In the genomic region with DNA sequence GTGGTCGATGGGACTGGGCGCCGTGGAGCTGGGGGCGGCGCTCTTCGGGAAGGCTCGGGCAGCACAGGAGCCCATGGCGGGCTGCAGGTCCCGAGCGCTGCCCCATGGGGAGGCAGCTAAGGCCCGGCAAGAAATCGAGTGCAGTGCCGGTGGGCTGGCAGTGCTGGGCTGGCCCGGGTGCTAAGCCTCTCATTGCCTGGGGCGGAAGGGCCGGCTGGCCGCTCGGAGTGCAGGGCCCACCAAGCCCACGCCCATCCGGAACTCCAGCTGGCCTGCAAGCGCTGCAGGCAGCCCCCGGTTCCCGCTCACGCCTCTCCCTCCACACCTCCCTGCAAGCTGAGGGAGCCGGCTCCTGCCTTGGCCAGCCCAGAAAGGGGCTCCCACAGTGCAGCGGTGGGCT, we compare ENCODE assay signal across 24 cellular contexts.
"Had no signal": no experiment of that assay in that cellular context is flagged by ENCODE, and none has a peak within 500 bp of the region (broad histone marks: within the 10 kb centered on the region; RNA-seq: fewer than 3 reads in every experiment).

No MANE protein-coding gene starts in this region.

- DNase-seq: dermis blood vessel endothelial cell; dorsolateral prefrontal cortex; effector CD8-positive, alpha-beta T cell; effector memory CD8-positive, alpha-beta T cell; endodermal cell; erythroblast; esophagus squamous epithelium; foreskin fibroblast; foreskin melanocyte; gastrocnemius medialis; heart left ventricle; hypothalamus; immature natural killer cell; islet precursor cell; left cardiac atrium; left lung; left ventricle myocardium superior; lower lobe of right lung; mesenchymal stem cell; midbrain had no signal

- H2AFZ ChIP-seq: hepatocyte had no signal

- H3K79me2 ChIP-seq: hepatocyte had no signal

- H3K4me2 ChIP-seq: hepatocyte had no signal

- H3K36me3 ChIP-seq: esophagus squamous epithelium, gastrocnemius medialis, heart left ventricle, left lung, lower lobe of right lung had no signal

- H3K4me3 ChIP-seq: coronary artery, dorsolateral prefrontal cortex, esophagus squamous epithelium, gastrocnemius medialis, heart left ventricle, hepatocyte, left lung, lower lobe of right lung had no signal

- H3K27ac ChIP-seq: coronary artery, epithelial cell of prostate, esophagus squamous epithelium, gastrocnemius medialis, heart left ventricle, hepatocyte, left lung, lower lobe of right lung had no signal

- H3K4me1 ChIP-seq: esophagus squamous epithelium, gastrocnemius medialis, left lung, lower lobe of right lung had no signal

- ATAC-seq: effector memory CD8-positive, alpha-beta T cell; esophagus mucosa; gastrocnemius medialis; heart left ventricle; left cardiac atrium; left lung; left ventricle myocardium superior; lower lobe of right lung had no signal

- H3K9me3 ChIP-seq: esophagus squamous epithelium, gastrocnemius medialis, heart left ventricle, lower lobe of right lung had no signal

- H3K27me3 ChIP-seq: dorsolateral prefrontal cortex, esophagus squamous epithelium, gastrocnemius medialis, heart left ventricle, hepatocyte, left lung had no signal
